Comparison of ENCODE assay signal across 23 cellular contexts in the genomic region with DNA sequence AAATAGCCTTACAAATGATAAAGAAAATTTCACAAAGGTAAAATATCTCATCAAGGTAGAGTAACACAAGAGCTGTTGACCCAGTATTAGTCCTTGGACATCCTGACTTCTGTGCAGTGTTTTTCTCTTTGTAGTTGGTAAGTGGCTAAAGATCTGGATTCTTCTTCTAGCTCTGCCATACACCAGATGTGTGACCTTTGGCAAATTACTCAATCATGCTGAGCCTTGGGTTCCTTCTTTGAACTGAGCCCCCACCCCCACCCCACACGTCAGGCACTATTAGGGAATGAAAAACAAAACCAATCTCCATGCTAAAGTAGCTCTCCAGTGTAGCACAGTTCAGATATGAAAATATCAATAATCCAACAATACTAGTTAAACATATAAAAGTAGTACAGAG.
"Had no signal": no experiment of that assay in that cellular context is flagged by ENCODE, and none has a peak within 500 bp of the region (broad histone marks: within the 10 kb centered on the region; RNA-seq: fewer than 3 reads in every experiment).

No MANE protein-coding gene starts in this region.

- H3K4me3 ChIP-seq: adrenal gland, colonic mucosa, dorsolateral prefrontal cortex, esophagus muscularis mucosa, lower lobe of right lung, smooth muscle cell, transverse colon, vagina had no signal

- H3K4me3 Mint-ChIP-seq: activated naive CD8-positive, alpha-beta T cell; activated T-cell treated with anti-CD3 and anti-CD28 coated beads, Interleukin-2, amount 50 U/mL, for 24 hours; activated T-helper 17 cell treated with anti-CD3 and anti-CD28 coated beads, Interleukin-2, amount 50 U/mL, for 72 hours; naive B cell; neural crest cell; stimulated activated naive B cell treated with anti-CD40 and anti-IgM and Interleukin-4, amounts not matched to agents 10 μg/mL and 1 μg/mL and 100 μg/mL, for 72 hours; T-helper 2 cell treated with Interferon-gamma antibody and Interleukin-4, amounts not matched to agents 5 μg/mL and 100 μg/mL, for 36 hours had no signal

- H3K27ac ChIP-seq: adrenal gland, colonic mucosa, dorsolateral prefrontal cortex, esophagus muscularis mucosa, foreskin keratinocyte, lower lobe of right lung, transverse colon, vagina had no signal

- H3K4me1 ChIP-seq: colonic mucosa, esophagus muscularis mucosa, foreskin keratinocyte, lower lobe of right lung, transverse colon, vagina had no signal

- H3K27me3 ChIP-seq: adrenal gland, colonic mucosa, dorsolateral prefrontal cortex, esophagus muscularis mucosa, foreskin keratinocyte, transverse colon, vagina had no signal

- H3K9me3 Mint-ChIP-seq: activated T-cell treated with anti-CD3 and anti-CD28 coated beads, Interleukin-2, amount 50 U/mL, for 24 hours; activated T-helper 17 cell treated with anti-CD3 and anti-CD28 coated beads, Interleukin-2, amount 50 U/mL, for 72 hours; naive B cell; stimulated activated naive B cell treated with anti-CD40 and anti-IgM and Interleukin-4, amounts not matched to agents 10 μg/mL and 1 μg/mL and 100 μg/mL, for 72 hours; T-helper 2 cell treated with Interferon-gamma antibody and Interleukin-4, amounts not matched to agents 5 μg/mL and 100 μg/mL, for 36 hours had no signal

- H3K9me3 ChIP-seq: adrenal gland, colonic mucosa, esophagus muscularis mucosa, lower lobe of right lung, transverse colon, vagina had no signal

- H3K36me3 ChIP-seq: adrenal gland, colonic mucosa had no signal

- H3K4me2 ChIP-seq: smooth muscle cell had no signal

- DNase-seq: activated T-cell treated with anti-CD3 and anti-CD28 coated beads, Interleukin-2, amount 50 U/mL, for 24 hours; central memory CD4-positive, alpha-beta T cell; colonic mucosa; dorsolateral prefrontal cortex; foreskin keratinocyte; left colon; lower lobe of right lung; naive B cell; occipital lobe; posterior cingulate gyrus; stimulated activated CD4-positive, alpha-beta T cell treated with anti-CD3 and anti-CD28 coated beads, Interleukin-2, amount 100 ng/mL, for 48 hours; stimulated activated CD8-positive, alpha-beta memory T cell treated with anti-CD3 and anti-CD28 coated beads, Interleukin-4, amount 100 ng/mL, for 48 hours; stimulated activated naive B cell treated with anti-CD40 and anti-IgM and Interleukin-4, amounts not matched to agents 10 μg/mL and 1 μg/mL and 100 μg/mL, for 72 hours; transverse colon had no signal

- ATAC-seq: activated T-helper 17 cell treated with anti-CD3 and anti-CD28 coated beads, Interleukin-2, amount 50 U/mL, for 72 hours; foreskin keratinocyte; left colon; sciatic nerve; stimulated activated naive B cell treated with anti-CD40 and anti-IgM and Interleukin-4, amounts not matched to agents 10 μg/mL and 1 μg/mL and 100 μg/mL, for 72 hours had no signal

- H3K27ac Mint-ChIP-seq: activated naive CD8-positive, alpha-beta T cell; activated T-cell treated with anti-CD3 and anti-CD28 coated beads, Interleukin-2, amount 50 U/mL, for 24 hours; activated T-helper 17 cell treated with anti-CD3 and anti-CD28 coated beads, Interleukin-2, amount 50 U/mL, for 72 hours; naive B cell; stimulated activated naive B cell treated with anti-CD40 and anti-IgM and Interleukin-4, amounts not matched to agents 10 μg/mL and 1 μg/mL and 100 μg/mL, for 72 hours; T-helper 2 cell treated with Interferon-gamma antibody and Interleukin-4, amounts not matched to agents 5 μg/mL and 100 μg/mL, for 36 hours had no signal

- H3K27me3 Mint-ChIP-seq: activated naive CD8-positive, alpha-beta T cell; activated T-cell treated with anti-CD3 and anti-CD28 coated beads, Interleukin-2, amount 50 U/mL, for 24 hours; activated T-helper 17 cell treated with anti-CD3 and anti-CD28 coated beads, Interleukin-2, amount 50 U/mL, for 72 hours; naive B cell; stimulated activated naive B cell treated with anti-CD40 and anti-IgM and Interleukin-4, amounts not matched to agents 10 μg/mL and 1 μg/mL and 100 μg/mL, for 72 hours had no signal
